In genomic region chr1:20462397-20462796, GRCh38 we compare ENCODE assay signal across 18 cellular contexts.
"Had no signal": no experiment of that assay in that cellular context is flagged by ENCODE, and none has a peak within 500 bp of the region (broad histone marks: within the 10 kb centered on the region; RNA-seq: fewer than 3 reads in every experiment).

No MANE protein-coding gene starts in this region.

- H3K27ac ChIP-seq: adrenal gland, sigmoid colon, stomach, thoracic aorta had no signal

- DNase-seq: activated CD8-positive, alpha-beta memory T cell treated with anti-CD3 and anti-CD28 coated beads for 24 hours; activated CD8-positive, alpha-beta memory T cell treated with anti-CD3 and anti-CD28 coated beads, Interleukin-2, amount 50 U/mL, for 4 hours; activated T-cell treated with anti-CD3 and anti-CD28 coated beads, Interleukin-2, amount 50 U/mL, for 24 hours; adrenal gland; effector CD4-positive, alpha-beta T cell; immature natural killer cell; left ventricle myocardium superior; mammary epithelial cell; nephron progenitor cell; retina; sigmoid colon; stimulated activated CD4-positive, alpha-beta T cell treated with anti-CD3 and anti-CD28 coated beads, Interleukin-15, amount 100 ng/mL, for 24 hours; stomach had no signal

- ATAC-seq: activated T-helper 17 cell treated with anti-CD3 and anti-CD28 coated beads, Interleukin-2, amount 50 U/mL, for 72 hours; left ventricle myocardium superior; SK-N-SH treated with all-trans-retinoic acid at 6 μM for 48 hours; stimulated activated memory B cell treated with anti-CD40 and anti-IgM and Interleukin-4, amounts not matched to agents 10 μg/mL and 1 μg/mL and 100 μg/mL, for 72 hours; WTC11 had no signal
